15 cellular contexts compared by ENCODE assay signal in the genomic region with DNA sequence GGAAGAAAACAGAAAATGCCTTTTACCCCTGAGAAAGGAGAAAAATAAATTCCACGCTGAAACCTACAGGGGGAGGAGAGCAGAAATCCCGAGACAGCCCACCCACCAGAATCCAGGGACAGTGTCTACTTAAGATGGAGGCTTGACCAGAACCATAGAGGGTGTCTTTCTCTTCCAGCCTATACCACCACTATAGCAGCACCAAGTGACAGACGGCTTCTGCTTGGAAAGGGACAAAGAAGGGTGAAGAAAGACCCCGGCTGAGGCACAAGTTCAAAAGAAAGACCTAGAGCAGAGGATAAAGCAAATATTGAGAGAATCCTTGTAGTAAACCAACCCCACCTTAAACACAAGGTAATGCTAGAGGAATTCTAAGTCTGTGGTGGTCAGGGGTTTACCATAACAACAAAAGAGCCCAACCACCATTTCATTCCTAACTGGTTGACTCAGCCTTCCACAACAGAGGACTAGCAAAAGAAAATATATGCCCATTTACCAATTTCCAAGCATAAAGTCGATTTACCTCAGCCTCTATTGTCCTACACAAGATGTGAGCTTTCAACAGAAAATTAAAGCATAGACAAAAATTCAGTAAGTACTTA.
A peak's percentile ranks its signal among the peaks of the same experiment; 100 is the strongest.
DNase-seq lines count a peak whose midpoint lies in the region; ATAC-seq lines count a peak whose summit lies in the region.
"Had no signal": no experiment of that assay in that cellular context is flagged by ENCODE, and none has a peak within 500 bp of the region (broad histone marks: within the 10 kb centered on the region; RNA-seq: fewer than 3 reads in every experiment).

No MANE protein-coding gene starts in this region.

- peak; percentile 22 for DNase-seq in H7
- DNase-seq in SJSA1 (ENCODE audit: low read depth in 1 of 2, low spot score in 2 of 2): peak; percentile 70 to 89
- DNase-seq in fibroblast of peridontal ligament (ENCODE audit: extremely low read depth): peak; percentile 89
- peak; percentile 91 for DNase-seq in non-pigmented ciliary epithelial cell (ENCODE audit: low read depth)
- DNase-seq in NCI-H510A (lab: John Stamatoyannopoulos, UW): no peak
- no peak for DNase-seq in T-helper 1 cell
- DNase-seq: activated CD4-positive, alpha-beta T cell treated with anti-CD3 and anti-CD28 coated beads, Interleukin-2, amount 50 U/mL, for 4 hours; COR-L47; left ventricle myocardium inferior; NCI-H1048; NCI-H774; testis had no signal

- peak overlapping the region; percentile 94 for H3K27ac ChIP-seq in SJSA1
- H3K27ac ChIP-seq: left ventricle myocardium inferior, parathyroid adenoma, testis had no signal

- no peaks in the 10 kb centered on the region for H3K27me3 ChIP-seq in H7 (ENCODE audit: control insufficient read depth, insufficient read depth, low read length)
- no peaks in the 10 kb centered on the region for H3K27me3 ChIP-seq in SJSA1 (replicated peaks)
- H3K27me3 ChIP-seq: testis had no signal

- no peaks in the 10 kb centered on the region; the same call in 1 of the 2 replicates for H3K9me3 ChIP-seq in SJSA1 (replicated peaks)
- H3K9me3 ChIP-seq: left ventricle myocardium inferior, testis had no signal

- H3K36me3 ChIP-seq in H7 (replicated peaks; ENCODE audit: control insufficient read depth, insufficient read depth, low read length): no peaks in the 10 kb centered on the region
- no peaks in the 10 kb centered on the region for H3K36me3 ChIP-seq in SJSA1
- H3K36me3 ChIP-seq: left ventricle myocardium inferior had no signal

- H3K4me1 ChIP-seq in SJSA1 (replicated peaks): peaks cover 30% of the 10 kb centered on the region
- H3K4me1 ChIP-seq: left ventricle myocardium inferior, parathyroid adenoma, testis had no signal

- no peak overlapping the region for H3K4me3 ChIP-seq in H7 (ENCODE audit: insufficient read depth, low read depth, low read length)
- no peak overlapping the region for H3K4me3 ChIP-seq in SJSA1
- H3K4me3 ChIP-seq: left ventricle myocardium inferior, testis had no signal

- ATAC-seq in GM19397 (IDR thresholded peaks at IDR 0.05; ENCODE audit: unreplicated experiment): no peak
- no peak for ATAC-seq in GM21528 (IDR thresholded peaks at IDR 0.05; ENCODE audit: low FRiP score, unreplicated experiment)

Comparison
In these comparisons a context has a peak if more than half of its experiments do, and no peak if none do; other contexts are left out.
1. DNase-seq: peak in H7 (single experiment), SJSA1 (2 of 2), fibroblast of peridontal ligament (single experiment) and non-pigmented ciliary epithelial cell (single experiment); none in NCI-H510A (single experiment) and T-helper 1 cell (0 of 5).